ENCODE assay signal across 14 cellular contexts in genomic region chr7:121023683-121024507, GRCh38. TPM values are rescaled to one million over a fixed set of nuclear protein-coding genes. Genes with fewer than 3 reads are reported as not detected.
DNase-seq lines count a peak whose midpoint lies in the region; ATAC-seq and TF ChIP-seq lines count a peak whose summit lies in the region.
"Had no signal": no experiment of that assay in that cellular context is flagged by ENCODE, and none has a peak within 500 bp of the region (broad histone marks: within the 10 kb centered on the region; RNA-seq: fewer than 3 reads in every experiment).

No MANE protein-coding gene starts in this region.

- H3K27ac ChIP-seq in hepatocyte (peak overlapping the region; percentile 65), spleen (peak overlapping the region in 6 of 8 donors; percentile 11 to 57 (median 40))
- H3K27ac ChIP-seq: WERI-Rb-1 had no signal

- H2AFZ ChIP-seq in hepatocyte, result peak overlapping the region; percentile 11

- H3K4me1 ChIP-seq in hepatocyte (ENCODE audit: insufficient read depth), result peaks cover 42% of the 10 kb centered on the region
- peaks cover 0 to 47% (median 17%) of the 10 kb centered on the region in 6 donors for H3K4me1 ChIP-seq in spleen

- TF ChIP-seq POLR2A in spleen (IDR thresholded peaks at IDR 0.05), result no peak

- peak overlapping the region; percentile 38 for H3K4me2 ChIP-seq in hepatocyte

- 28% methylated on average over 8 of the region's 8 CpGs for WGBS in hepatocyte (ENCODE audit: low lambda C conversion rate, missing lambda C conversion rate)
- 56 to 76% (median 69%) methylated on average over 8 of the region's 8 CpGs for WGBS in spleen, 5 donors

- intact Hi-C loops in spleen (cut with DNase I; ENCODE audit: low total_unique reads), result no loop called here

- no peaks in the 10 kb centered on the region for H3K79me2 ChIP-seq in hepatocyte

- H3K9me3 ChIP-seq in hepatocyte (ENCODE audit: low read depth) (no peaks in the 10 kb centered on the region), spleen (peaks cover 0 to 5% (median 0%) of the 10 kb centered on the region in 8 donors)

- H4K20me1 ChIP-seq in hepatocyte (ENCODE audit: insufficient read depth, poor library complexity, severe bottlenecking), result no peaks in the 10 kb centered on the region

- ATAC-seq in GM19395 (IDR thresholded peaks at IDR 0.05; ENCODE audit: unreplicated experiment), result peak; percentile 67
- ATAC-seq in SK-N-SH treated with all-trans-retinoic acid at 6 μM for 48 hours, result peak; percentile 61
- no peak for ATAC-seq in HG02973 (IDR thresholded peaks at IDR 0.05; ENCODE audit: unreplicated experiment)

- H3K9me2 ChIP-seq in hepatocyte (replicated peaks; ENCODE audit: insufficient read depth), result no peaks in the 10 kb centered on the region

- H3K27me3 ChIP-seq in hepatocyte (no peaks in the 10 kb centered on the region), spleen (replicated peaks in 1 of 7) (no peaks in the 10 kb centered on the region)

- DNase-seq in hepatocyte (ENCODE audit: low spot score) (peak; percentile 31), spleen (no peak), NCI-H187 (lab: John Stamatoyannopoulos, UW) (no peak), HPDE6-E6E7 (ENCODE audit: extremely low spot score) (no peak)
- no peak for DNase-seq in activated CD4-positive, alpha-beta T cell treated with anti-CD3 and anti-CD28 coated beads for 48 hours
- DNase-seq: activated naive CD4-positive, alpha-beta T cell; DMS153; effector memory CD4-positive, alpha-beta T cell; H7; NCI-H146; WERI-Rb-1 had no signal

- no peak overlapping the region for H3K4me3 ChIP-seq in hepatocyte
- H3K4me3 ChIP-seq in spleen, result no peak overlapping the region

- H3K36me3 ChIP-seq in hepatocyte (replicated peaks; ENCODE audit: insufficient read depth, low read depth) (no peaks in the 10 kb centered on the region), spleen (no peaks in the 10 kb centered on the region)
- H3K36me3 ChIP-seq: WERI-Rb-1 had no signal

- TF ChIP-seq CTCF in hepatocyte (IDR thresholded peaks at IDR 0.05; ENCODE audit: poor library complexity) (no peak), spleen (IDR thresholded peaks at IDR 0.05 in 8 of 11, conservative IDR thresholded peaks at IDR 0.05 in 3 of 11) (no peak)

TF ChIP-seq in SK-N-SH treated with all-trans-retinoic acid at 6 μM for 48 hours, 23 proteins besides CTCF, POLR2A, EP300 and RAD21:
- no peak for TF ChIP-seq CSDC2 (CRISPR knock-in tag; IDR thresholded peaks at IDR 0.05)
- TF ChIP-seq ZFP3 (CRISPR knock-in tag; IDR thresholded peaks at IDR 0.05), result no peak
- TF ChIP-seq TCF4 (CRISPR knock-in tag; IDR thresholded peaks at IDR 0.05; ENCODE audit: borderline replicate concordance), result no peak; the same call in 1 of the 2 replicates
- TF ChIP-seq ISL1 (CRISPR knock-in tag; IDR thresholded peaks at IDR 0.05), result no peak
- no peak for TF ChIP-seq ESRRG (CRISPR knock-in tag; IDR thresholded peaks at IDR 0.05)
- no peak for TF ChIP-seq OSR1 (CRISPR knock-in tag; IDR thresholded peaks at IDR 0.05)
- no peak for TF ChIP-seq TSHZ2 (CRISPR knock-in tag; IDR thresholded peaks at IDR 0.05)
- no peak for TF ChIP-seq POU6F1 (CRISPR knock-in tag; IDR thresholded peaks at IDR 0.05; ENCODE audit: borderline replicate concordance, low read depth)
- no peak for TF ChIP-seq CREB5 (CRISPR knock-in tag; IDR thresholded peaks at IDR 0.05; ENCODE audit: low read depth)
- TF ChIP-seq GLIS3 (CRISPR knock-in tag; IDR thresholded peaks at IDR 0.05), result no peak
- no peak for TF ChIP-seq TOX (CRISPR knock-in tag; IDR thresholded peaks at IDR 0.05; ENCODE audit: borderline replicate concordance)
TF ChIP-seq in SK-N-SH treated with all-trans-retinoic acid at 6 μM for 48 hours: peak in this region for 0.

RNA-seq across cellular contexts. Expression of gene CPED1, which starts 35.4 kb away (rescaled TPM):
- total RNA-seq in hepatocyte (29.4 and 30.5 TPM in 2 replicates), spleen (10 to 100 TPM; 32.3 to 81.6 (median 49.5) TPM)
- polyA plus RNA-seq in hepatocyte (8.1 and 10.1 TPM in 2 replicates), spleen (1 to 10 TPM; 1.5 to 3.0 (median 2.8) TPM)
- total RNA-seq: H7 had no signal
